In the genomic region with DNA sequence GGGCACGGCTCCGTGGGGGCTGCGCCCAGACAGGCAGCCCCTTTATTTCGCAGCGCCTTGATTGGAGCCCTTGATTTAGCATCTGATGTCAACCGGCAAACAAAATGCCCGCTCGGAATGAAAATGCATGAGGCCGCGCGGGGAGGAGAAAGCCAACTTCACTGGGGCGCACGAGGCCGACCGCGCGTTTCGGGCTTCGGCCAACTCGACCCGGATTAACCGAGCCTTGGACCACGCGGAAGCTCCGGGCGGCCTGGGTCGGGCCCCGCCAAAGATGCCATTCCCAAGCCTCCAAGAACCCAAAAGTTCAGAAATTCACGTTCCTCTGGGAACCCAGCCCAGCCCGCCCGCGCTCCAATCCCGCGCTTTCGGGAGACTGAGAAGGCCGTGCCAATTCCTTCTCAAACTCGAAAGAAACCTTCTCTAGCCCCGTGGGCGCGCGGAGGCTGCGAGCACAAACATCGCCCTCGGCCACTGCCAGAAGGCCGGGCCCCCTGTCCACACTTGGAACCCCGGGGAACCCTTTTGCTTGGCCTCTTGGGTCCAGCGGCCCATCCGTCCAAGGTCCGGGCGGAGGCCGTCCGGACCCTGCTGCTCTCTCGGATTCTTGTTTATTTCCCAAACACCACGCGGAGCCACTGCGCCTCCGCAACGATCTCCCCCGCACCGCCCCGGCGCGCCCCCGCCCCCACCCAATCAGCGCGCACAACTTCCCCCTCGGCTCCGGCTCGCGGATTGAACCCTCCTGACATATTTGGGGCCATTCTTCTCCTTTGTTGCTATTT, we compare ENCODE assay signal across 10 cellular contexts. TPM values are rescaled to one million over a fixed set of nuclear protein-coding genes. Genes with fewer than 3 reads are reported as not detected.
DNase-seq lines count a peak whose midpoint lies in the region; ATAC-seq and TF ChIP-seq lines count a peak whose summit lies in the region.
"Had no signal": no experiment of that assay in that cellular context is flagged by ENCODE, and none has a peak within 500 bp of the region (broad histone marks: within the 10 kb centered on the region; RNA-seq: fewer than 3 reads in every experiment).

No MANE protein-coding gene starts in this region.

- intact Hi-C loops in right cardiac atrium (cut with DNase I) = loop anchor here in 2 of 4 donors (5.0 to 10.0 kb wide), 2 partner anchors 198 to 200 kb away; no protein-coding TSS in a partner anchor
- intact Hi-C loops in heart left ventricle (cut with DNase I) = loop anchor here in 5 of 10 donors (10.0 kb wide), 3 partner anchors 78 to 198 kb away; no protein-coding TSS in a partner anchor
- intact Hi-C loops in upper lobe of right lung (cut with DNase I) = no loop called here

- H3K4me1 ChIP-seq in right cardiac atrium (ENCODE audit: control insufficient read depth, insufficient read depth, low read length) = peaks cover 4% of the 10 kb centered on the region
- H3K4me1 ChIP-seq in heart left ventricle = peaks cover 0 to 53% (median 10%) of the 10 kb centered on the region in 12 donors
- peaks cover 17% of the 10 kb centered on the region for H3K4me1 ChIP-seq in upper lobe of right lung

- H3K9me3 ChIP-seq in right cardiac atrium (ENCODE audit: control insufficient read depth, low read length) (no peaks in the 10 kb centered on the region), heart left ventricle (no peaks in the 10 kb centered on the region), upper lobe of right lung (no peaks in the 10 kb centered on the region)

- DNase-seq in right cardiac atrium (no peak), heart left ventricle (no peak), immature natural killer cell (no peak), upper lobe of right lung (no peak), inferior parietal cortex (ENCODE audit: extremely low spot score) (no peak)
- DNase-seq in activated CD8-positive, alpha-beta T cell treated with anti-CD3 and anti-CD28 coated beads, Interleukin-2, amount 10 ng/mL, durations not matched to agents 7 days and 5 days = no peak
- no peak for DNase-seq in stimulated activated CD4-positive, alpha-beta T cell treated with anti-CD3 and anti-CD28 coated beads, Interleukin-1b, Interleukin-23, amount 100 ng/mL, for 48 hours
- DNase-seq: activated effector memory CD4-positive, alpha-beta T cell treated with Interleukin-2 at 50 U/mL for 16 hours had no signal

- ATAC-seq in right cardiac atrium = no peak
- ATAC-seq in heart left ventricle = no peak
- no peak for ATAC-seq in activated CD8-positive, alpha-beta T cell treated with anti-CD3 and anti-CD28 coated beads, Interleukin-2, amount 10 ng/mL, durations not matched to agents 7 days and 5 days
- ATAC-seq in upper lobe of right lung = no peak
- no peak for ATAC-seq in HG03196 (IDR thresholded peaks at IDR 0.05; ENCODE audit: unreplicated experiment)

- TF ChIP-seq CTCF in heart left ventricle (IDR thresholded peaks at IDR 0.05) (no peak), upper lobe of right lung (IDR thresholded peaks at IDR 0.05) (no peak)

- H3K27me3 ChIP-seq in right cardiac atrium (ENCODE audit: control insufficient read depth, insufficient read depth) = peaks cover 3% of the 10 kb centered on the region
- peaks cover 59 to 93% (median 82%) of the 10 kb centered on the region in 9 donors for H3K27me3 ChIP-seq in heart left ventricle
- H3K27me3 ChIP-seq in upper lobe of right lung = peaks cover 87% of the 10 kb centered on the region

- no peaks in the 10 kb centered on the region for H3K36me3 ChIP-seq in heart left ventricle
- no peaks in the 10 kb centered on the region for H3K36me3 ChIP-seq in upper lobe of right lung

- TF ChIP-seq POLR2A in heart left ventricle (IDR thresholded peaks at IDR 0.05) = no peak

- H3K27ac ChIP-seq in right cardiac atrium (ENCODE audit: low read length) (no peak overlapping the region), heart left ventricle (no peak overlapping the region), upper lobe of right lung (no peak overlapping the region)

- CTCF ChIA-PET in activated CD8-positive, alpha-beta T cell treated with anti-CD3 and anti-CD28 coated beads, Interleukin-2, amount 10 ng/mL, durations not matched to agents 7 days and 5 days (lab: Charles Lee) = no interaction called here

- peak overlapping the region; percentile 56 for H3K4me3 ChIP-seq in right cardiac atrium (ENCODE audit: low read length)
- H3K4me3 ChIP-seq in heart left ventricle = peak overlapping the region in 6 of 12 donors; percentile 8 to 46 (median 22)
- H3K4me3 ChIP-seq in upper lobe of right lung = peak overlapping the region; percentile 30

- peaks cover 3% of the 10 kb centered on the region for H3K36me3 Mint-ChIP-seq in activated CD8-positive, alpha-beta T cell treated with anti-CD3 and anti-CD28 coated beads, Interleukin-2, amount 10 ng/mL, durations not matched to agents 7 days and 5 days (ENCODE audit: low read depth)
- H3K36me3 Mint-ChIP-seq in immature natural killer cell = peaks cover 0 to 4% (median 0%) of the 10 kb centered on the region in 3 donors

- H3K4me3 Mint-ChIP-seq in activated CD8-positive, alpha-beta T cell treated with anti-CD3 and anti-CD28 coated beads, Interleukin-2, amount 10 ng/mL, durations not matched to agents 7 days and 5 days = peak overlapping the region; percentile 54
- peak overlapping the region; percentile 38 to 74 (median 52) for H3K4me3 Mint-ChIP-seq in immature natural killer cell

- H3K27me3 Mint-ChIP-seq in activated CD8-positive, alpha-beta T cell treated with anti-CD3 and anti-CD28 coated beads, Interleukin-2, amount 10 ng/mL, durations not matched to agents 7 days and 5 days (ENCODE audit: low read depth) = peaks cover 70% of the 10 kb centered on the region
- peaks cover 14 to 44% (median 39%) of the 10 kb centered on the region in 3 donors for H3K27me3 Mint-ChIP-seq in immature natural killer cell (ENCODE audit: low read depth in 3 of 3)

- no peak overlapping the region for H3K27ac Mint-ChIP-seq in activated CD8-positive, alpha-beta T cell treated with anti-CD3 and anti-CD28 coated beads, Interleukin-2, amount 10 ng/mL, durations not matched to agents 7 days and 5 days
- no peak overlapping the region for H3K27ac Mint-ChIP-seq in immature natural killer cell

- POLR2A ChIA-PET in activated CD8-positive, alpha-beta T cell treated with anti-CD3 and anti-CD28 coated beads, Interleukin-2, amount 10 ng/mL, durations not matched to agents 7 days and 5 days (lab: Charles Lee) = no interaction called here

- 1% methylated on average over 70 of the region's 70 CpGs for WGBS in right cardiac atrium
- 1 to 3% (median 1%) methylated on average over 31 to 70 of the region's 70 CpGs for WGBS in heart left ventricle, 4 donors

- H3K4me1 Mint-ChIP-seq in activated CD8-positive, alpha-beta T cell treated with anti-CD3 and anti-CD28 coated beads, Interleukin-2, amount 10 ng/mL, durations not matched to agents 7 days and 5 days (ENCODE audit: low read depth) = peaks cover 13% of the 10 kb centered on the region
- peaks cover 26 to 32% of the 10 kb centered on the region in 2 donors for H3K4me1 Mint-ChIP-seq in immature natural killer cell

- H3K9me3 Mint-ChIP-seq in activated CD8-positive, alpha-beta T cell treated with anti-CD3 and anti-CD28 coated beads, Interleukin-2, amount 10 ng/mL, durations not matched to agents 7 days and 5 days (ENCODE audit: insufficient read depth) = no peaks in the 10 kb centered on the region
- peaks cover 0 to 4% (median 0%) of the 10 kb centered on the region in 6 donors for H3K9me3 Mint-ChIP-seq in immature natural killer cell

RNA-seq across cellular contexts. Expression of a gene that starts 0.8 kb away (rescaled TPM):
- total RNA-seq in right cardiac atrium (not detected), heart left ventricle (under 1 TPM in 1 of 9 donors, not detected in 8; 0.08 TPM), upper lobe of right lung (not detected)
- polyA plus RNA-seq in right cardiac atrium (not detected), heart left ventricle (not detected), immature natural killer cell (not detected)
- not detected for total RNA-seq in activated CD8-positive, alpha-beta T cell treated with anti-CD3 and anti-CD28 coated beads, Interleukin-2, amount 10 ng/mL, durations not matched to agents 7 days and 5 days
- total RNA-seq: NCI-H460 had no signal
